ENCODE assay signal across 9 cellular contexts in the genomic region with DNA sequence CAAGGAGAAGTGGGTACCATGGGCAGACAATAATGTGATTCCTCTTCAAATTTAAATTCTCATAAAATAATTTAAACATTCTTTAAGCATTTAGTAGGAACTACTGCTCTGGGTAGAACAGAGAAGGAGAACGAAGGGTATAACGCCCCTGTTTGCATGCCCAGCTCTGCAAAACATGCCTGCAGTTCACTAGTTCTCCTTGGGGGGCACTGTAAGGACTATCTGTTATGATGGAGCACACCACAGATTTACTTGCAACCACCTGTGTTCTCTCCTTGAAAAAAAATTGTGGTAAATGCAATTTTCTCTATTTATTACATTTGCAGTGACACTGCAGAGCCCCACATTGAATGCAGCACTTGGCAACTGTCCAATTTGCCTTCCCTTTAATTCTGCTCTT.
DNase-seq lines count a peak whose midpoint lies in the region; ATAC-seq, FAIRE-seq and TF ChIP-seq lines count a peak whose summit lies in the region.
"Had no signal": no experiment of that assay in that cellular context is flagged by ENCODE, and none has a peak within 500 bp of the region (broad histone marks: within the 10 kb centered on the region; RNA-seq: fewer than 3 reads in every experiment).

No MANE protein-coding gene starts in this region.

- H3K27ac ChIP-seq in naive thymus-derived CD4-positive, alpha-beta T cell (ENCODE audit: low read depth, low read length), result no peak overlapping the region
- H3K27ac ChIP-seq in kidney (ENCODE audit: low read depth in 2 of 2, low read length in 2 of 2), result no peak overlapping the region

- POLR2A ChIA-PET in naive thymus-derived CD4-positive, alpha-beta T cell (lab: Charles Lee), result no interaction called here

- no peak overlapping the region for H3K27ac Mint-ChIP-seq in naive thymus-derived CD4-positive, alpha-beta T cell
- H3K27ac Mint-ChIP-seq: activated naive CD8-positive, alpha-beta T cell treated with anti-CD3 and anti-CD28 coated beads, Interleukin-2, amount 10 ng/mL, durations not matched to agents 7 days and 5 days had no signal

- no peaks in the 10 kb centered on the region for H3K27me3 ChIP-seq in naive thymus-derived CD4-positive, alpha-beta T cell (ENCODE audit: control insufficient read depth in 2 of 2, insufficient read depth in 2 of 2, low read length in 2 of 2)

- H3K4me3 ChIP-seq in fibroblast of the aortic adventitia (ENCODE audit: low read depth, low read length), result no peak overlapping the region
- no peak overlapping the region for H3K4me3 ChIP-seq in naive thymus-derived CD4-positive, alpha-beta T cell (ENCODE audit: low read length)
- no peak overlapping the region for H3K4me3 ChIP-seq in kidney (ENCODE audit: low read length in 2 of 2)

- H3K27me3 Mint-ChIP-seq in naive thymus-derived CD4-positive, alpha-beta T cell, result no peaks in the 10 kb centered on the region
- H3K27me3 Mint-ChIP-seq: activated naive CD8-positive, alpha-beta T cell treated with anti-CD3 and anti-CD28 coated beads, Interleukin-2, amount 10 ng/mL, durations not matched to agents 7 days and 5 days had no signal

- ATAC-seq in GM19463 (IDR thresholded peaks at IDR 0.05; ENCODE audit: unreplicated experiment), result peak; percentile 81
- no peak for ATAC-seq in naive thymus-derived CD4-positive, alpha-beta T cell

- no peak for DNase-seq in D721Med (ENCODE audit: insufficient read length, low spot score)
- peak; percentile 39 for DNase-seq in HT-29 (ENCODE audit: low spot score)
- DNase-seq in fibroblast of the aortic adventitia (ENCODE audit: low read depth), result peak; percentile 20
- no peak for DNase-seq in naive thymus-derived CD4-positive, alpha-beta T cell
- DNase-seq in retina, result no peak
- no peak for DNase-seq in kidney
- DNase-seq in NCI-H187 (lab: John Stamatoyannopoulos, UW), result no peak
- DNase-seq: activated naive CD8-positive, alpha-beta T cell treated with anti-CD3 and anti-CD28 coated beads, Interleukin-2, amount 10 ng/mL, durations not matched to agents 7 days and 5 days had no signal

- TF ChIP-seq CTCF in D721Med (IDR thresholded peaks at IDR 0.05; ENCODE audit: insufficient read depth, missing control alignments) (peak; percentile 38), fibroblast of the aortic adventitia (IDR thresholded peaks at IDR 0.05; ENCODE audit: insufficient read depth, low read length) (peak; percentile 62), kidney (IDR thresholded peaks at IDR 0.05; ENCODE audit: borderline replicate concordance, extremely low read depth, insufficient read depth) (no peak)

- H3K36me3 Mint-ChIP-seq in naive thymus-derived CD4-positive, alpha-beta T cell, result no peaks in the 10 kb centered on the region
- H3K36me3 Mint-ChIP-seq: activated naive CD8-positive, alpha-beta T cell treated with anti-CD3 and anti-CD28 coated beads, Interleukin-2, amount 10 ng/mL, durations not matched to agents 7 days and 5 days had no signal

- CTCF ChIA-PET in naive thymus-derived CD4-positive, alpha-beta T cell (lab: Charles Lee), result no interaction called here

- no peaks in the 10 kb centered on the region for H3K9me3 ChIP-seq in naive thymus-derived CD4-positive, alpha-beta T cell (ENCODE audit: control insufficient read depth in 2 of 3, low read length in 3 of 3)
- H3K9me3 ChIP-seq in kidney (ENCODE audit: control insufficient read depth in 1 of 2, low read length in 2 of 2), result peaks cover 0 to 7% of the 10 kb centered on the region in 2 donors

- H3K9ac ChIP-seq in kidney (ENCODE audit: low read length in 2 of 2), result no peak overlapping the region

- FAIRE-seq in D721Med (lab: Jason Lieb, UNC), result no peak
- no peak for FAIRE-seq in kidney (lab: Jason Lieb, UNC)

- no peaks in the 10 kb centered on the region for H3K4me1 ChIP-seq in naive thymus-derived CD4-positive, alpha-beta T cell (ENCODE audit: control insufficient read depth in 2 of 2, insufficient read depth in 2 of 2, low read length in 2 of 2)
- no peaks in the 10 kb centered on the region for H3K4me1 ChIP-seq in kidney (ENCODE audit: control insufficient read depth in 1 of 2, insufficient read depth in 1 of 2, low read depth in 1 of 2, low read length in 2 of 2)

- peaks cover 0 to 13% (median 3%) of the 10 kb centered on the region in 11 donors for H3K9me3 Mint-ChIP-seq in naive thymus-derived CD4-positive, alpha-beta T cell

- intact Hi-C loops in naive thymus-derived CD4-positive, alpha-beta T cell (cut with micrococcal nuclease), result no loop called here
- intact Hi-C loops in kidney (cut with DNase I), result no loop called here

- no peaks in the 10 kb centered on the region for H3K4me1 Mint-ChIP-seq in naive thymus-derived CD4-positive, alpha-beta T cell
- H3K4me1 Mint-ChIP-seq: activated naive CD8-positive, alpha-beta T cell treated with anti-CD3 and anti-CD28 coated beads, Interleukin-2, amount 10 ng/mL, durations not matched to agents 7 days and 5 days had no signal

- H3K4me3 Mint-ChIP-seq in naive thymus-derived CD4-positive, alpha-beta T cell, result no peak overlapping the region
- H3K4me3 Mint-ChIP-seq: activated naive CD8-positive, alpha-beta T cell treated with anti-CD3 and anti-CD28 coated beads, Interleukin-2, amount 10 ng/mL, durations not matched to agents 7 days and 5 days had no signal

- H3K36me3 ChIP-seq in naive thymus-derived CD4-positive, alpha-beta T cell (ENCODE audit: control insufficient read depth in 2 of 3, insufficient read depth in 3 of 3, low read length in 3 of 3), result no peaks in the 10 kb centered on the region
- no peaks in the 10 kb centered on the region for H3K36me3 ChIP-seq in kidney (ENCODE audit: control insufficient read depth in 1 of 2, insufficient read depth in 2 of 2, low read length in 2 of 2)

Comparison
In these comparisons a context has a peak if more than half of its experiments do, and no peak if none do; other contexts are left out.
1. DNase-seq: peak in HT-29 (single experiment) and fibroblast of the aortic adventitia (single experiment); none in D721Med (single experiment), naive thymus-derived CD4-positive, alpha-beta T cell (0 of 9), retina (single experiment), kidney (single experiment) and NCI-H187 (0 of 2).